In the genomic region with DNA sequence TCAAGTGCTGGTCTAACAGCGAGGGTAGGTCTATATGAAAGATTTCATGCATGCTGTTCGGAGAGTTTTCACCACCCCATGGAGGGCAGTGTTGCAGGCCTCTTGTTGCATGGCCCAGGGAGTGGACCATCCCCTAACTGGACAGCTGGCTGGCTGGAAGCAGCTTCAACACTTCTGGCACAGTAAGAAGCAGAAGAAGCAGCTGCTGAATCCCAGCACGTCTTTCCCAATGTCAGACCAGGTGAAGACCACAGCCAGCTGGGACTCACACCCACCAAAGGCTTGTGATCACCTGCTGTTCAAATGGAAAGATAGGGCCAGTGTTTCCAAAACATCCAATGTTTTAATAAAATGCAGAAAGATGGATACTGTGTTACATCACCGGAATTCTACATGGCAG, we compare ENCODE assay signal across 24 cellular contexts.
"Had no signal": no experiment of that assay in that cellular context is flagged by ENCODE, and none has a peak within 500 bp of the region (broad histone marks: within the 10 kb centered on the region; RNA-seq: fewer than 3 reads in every experiment).

No MANE protein-coding gene starts in this region.

- H3K27ac ChIP-seq: coronary artery, dorsolateral prefrontal cortex, esophagus muscularis mucosa, gastrocnemius medialis, heart right ventricle, left lung, lower lobe of right lung had no signal

- H3K27ac Mint-ChIP-seq: mesothelial cell of epicardium had no signal

- H3K27me3 ChIP-seq: esophagus muscularis mucosa, gastrocnemius medialis, heart right ventricle, left lung had no signal

- DNase-seq: dermis blood vessel endothelial cell; dorsolateral prefrontal cortex; effector CD4-positive, alpha-beta T cell; effector memory CD4-positive, alpha-beta T cell; foreskin fibroblast; foreskin melanocyte; gastrocnemius medialis; glutamatergic neuron; head of caudate nucleus; heart right ventricle; hippocampal formation; left cardiac atrium; left lung; left ventricle myocardium superior; lower lobe of right lung; mesenchymal stem cell; mucosa of descending colon had no signal

- FAIRE-seq: colon, endothelial cell of umbilical vein, islet of Langerhans, keratinocyte had no signal

- H3K36me3 ChIP-seq: esophagus muscularis mucosa, gastrocnemius medialis, heart right ventricle, left lung, lower lobe of right lung had no signal

- H3K4me1 ChIP-seq: esophagus muscularis mucosa, gastrocnemius medialis, left lung, lower lobe of right lung had no signal

- H3K9me3 ChIP-seq: gastrocnemius medialis had no signal

- H3K4me3 Mint-ChIP-seq: mesothelial cell of epicardium had no signal

- H3K36me3 Mint-ChIP-seq: mesothelial cell of epicardium had no signal

- ATAC-seq: gastrocnemius medialis, heart right ventricle, left cardiac atrium, left lung, left ventricle myocardium superior, lower lobe of right lung, mucosa of descending colon had no signal

- H3K4me3 ChIP-seq: coronary artery, dorsolateral prefrontal cortex, esophagus muscularis mucosa, gastrocnemius medialis, heart right ventricle, left lung, lower lobe of right lung, mucosa of descending colon had no signal
